18 cellular contexts compared by ENCODE assay signal in genomic region chrX:77640702-77641101, GRCh38.
A peak's percentile ranks its signal among the peaks of the same experiment; 100 is the strongest.
DNase-seq lines count a peak whose midpoint lies in the region; ATAC-seq, FAIRE-seq and TF ChIP-seq lines count a peak whose summit lies in the region.
"Had no signal": no experiment of that assay in that cellular context is flagged by ENCODE, and none has a peak within 500 bp of the region (broad histone marks: within the 10 kb centered on the region; RNA-seq: fewer than 3 reads in every experiment).

No MANE protein-coding gene starts in this region.

- no peaks in the 10 kb centered on the region for H3K4me1 ChIP-seq in CD8-positive, alpha-beta T cell (ENCODE audit: insufficient read depth, low read length)
- H3K4me1 ChIP-seq in OCI-LY3 (ENCODE audit: low read length) (peaks cover 12% of the 10 kb centered on the region), PC-9 (replicated peaks; ENCODE audit: insufficient read depth) (no peaks in the 10 kb centered on the region)

- H3K9me2 ChIP-seq in PC-9 (ENCODE audit: insufficient read depth): no peaks in the 10 kb centered on the region

- peak overlapping the region; percentile 68 for H3K27ac Mint-ChIP-seq in CD8-positive, alpha-beta T cell
- H3K27ac Mint-ChIP-seq: HFFc6, nephron had no signal

- H3K27ac ChIP-seq in CD8-positive, alpha-beta T cell (ENCODE audit: low read depth, low read length): no peak overlapping the region
- peak overlapping the region; percentile 79 for H3K27ac ChIP-seq in OCI-LY3 (ENCODE audit: low read length)
- no peak overlapping the region for H3K27ac ChIP-seq in PC-9

- DNase-seq in CD8-positive, alpha-beta T cell: no peak
- DNase-seq in GM12891 (ENCODE audit: insufficient read length, low spot score): peak; percentile 4
- no peak for DNase-seq in GF-D8 (lab: John Stamatoyannopoulos, UW)
- no peak for DNase-seq in kidney glomerular epithelial cell (lab: John Stamatoyannopoulos, UW)
- no peak for DNase-seq in NCI-H1105 treated with DMSO at 0.1 percent for 48 hours (lab: John Stamatoyannopoulos, UW)
- no peak for DNase-seq in PC-9
- DNase-seq: activated CD4-positive, alpha-beta T cell treated with anti-CD3 and anti-CD28 coated beads for 1 hour; AML-193; HFFc6; mammary epithelial cell; NCI-H1694 treated with DMSO at 0.1 percent for 48 hours; NCI-H446; SIG-M5 had no signal

- H2AFZ ChIP-seq in OCI-LY3 (ENCODE audit: low read depth, low read length) (no peak overlapping the region), PC-9 (no peak overlapping the region)

- peaks cover 4% of the 10 kb centered on the region for H3K9me3 Mint-ChIP-seq in CD8-positive, alpha-beta T cell
- H3K9me3 Mint-ChIP-seq: HFFc6 had no signal

- no peaks in the 10 kb centered on the region for H3K27me3 ChIP-seq in CD8-positive, alpha-beta T cell (ENCODE audit: insufficient read depth, low read length)
- H3K27me3 ChIP-seq in OCI-LY3 (ENCODE audit: low read depth, low read length) (no peaks in the 10 kb centered on the region), PC-9 (ENCODE audit: insufficient read depth, low read depth) (no peaks in the 10 kb centered on the region)

- H3K9me3 ChIP-seq in CD8-positive, alpha-beta T cell (ENCODE audit: low read length): no peaks in the 10 kb centered on the region
- no peaks in the 10 kb centered on the region for H3K9me3 ChIP-seq in OCI-LY3 (ENCODE audit: insufficient read depth, low read length)
- H3K9me3 ChIP-seq in PC-9 (ENCODE audit: insufficient read depth, low read depth): no peaks in the 10 kb centered on the region

- no peaks in the 10 kb centered on the region for H4K20me1 ChIP-seq in OCI-LY3 (ENCODE audit: insufficient read depth, low read length)
- H4K20me1 ChIP-seq in PC-9 (ENCODE audit: insufficient read depth): no peaks in the 10 kb centered on the region; the same call in 1 of the 2 replicates

- H3K4me1 Mint-ChIP-seq in CD8-positive, alpha-beta T cell (ENCODE audit: low read depth): peaks cover 8% of the 10 kb centered on the region
- H3K4me1 Mint-ChIP-seq: nephron had no signal

- no peak for TF ChIP-seq CTCF in CD8-positive, alpha-beta T cell (IDR thresholded peaks at IDR 0.05)
- TF ChIP-seq CTCF in OCI-LY3 (IDR thresholded peaks at IDR 0.05; ENCODE audit: low read depth, low read length) (no peak), PC-9 (conservative IDR thresholded peaks at IDR 0.05) (no peak)

- CTCF ChIA-PET in CD8-positive, alpha-beta T cell (lab: Charles Lee): no interaction called here
- CTCF ChIA-PET in PC-9 (lab: Charles Lee): no interaction called here

- H3K36me3 ChIP-seq in CD8-positive, alpha-beta T cell (ENCODE audit: insufficient read depth, low read length): no peaks in the 10 kb centered on the region
- peaks cover 47% of the 10 kb centered on the region for H3K36me3 ChIP-seq in OCI-LY3 (replicated peaks; ENCODE audit: low read depth, low read length)
- peaks cover 6% of the 10 kb centered on the region; the same call in 1 of the 2 replicates for H3K36me3 ChIP-seq in PC-9 (ENCODE audit: low read depth)

- H3K4me2 ChIP-seq in OCI-LY3 (ENCODE audit: low read length) (peak overlapping the region; percentile 55), PC-9 (no peak overlapping the region)

- H3K27me3 Mint-ChIP-seq in CD8-positive, alpha-beta T cell (ENCODE audit: low read depth): no peaks in the 10 kb centered on the region

- no peak overlapping the region for H3K9ac ChIP-seq in OCI-LY3 (ENCODE audit: low read length)

- FAIRE-seq in GM12891 (lab: Jason Lieb, UNC): no peak
- FAIRE-seq: astrocyte, colon had no signal

- no peak overlapping the region for H3K4me3 Mint-ChIP-seq in CD8-positive, alpha-beta T cell
- H3K4me3 Mint-ChIP-seq: HFFc6, nephron had no signal

- POLR2A ChIA-PET in CD8-positive, alpha-beta T cell (lab: Charles Lee): no interaction called here
- POLR2A ChIA-PET in PC-9 (lab: Charles Lee; ENCODE audit: unreplicated experiment): no interaction called here

- H3K79me2 ChIP-seq in OCI-LY3 (ENCODE audit: low read length) (peaks cover 31% of the 10 kb centered on the region), PC-9 (ENCODE audit: low read depth) (no peaks in the 10 kb centered on the region)

- peaks cover 68% of the 10 kb centered on the region for H3K36me3 Mint-ChIP-seq in CD8-positive, alpha-beta T cell

- TF ChIP-seq POLR2A in GM12891 (IDR thresholded peaks at IDR 0.05; ENCODE audit: low read depth, low read length): no peak

- H3F3A ChIP-seq in PC-9 (ENCODE audit: insufficient read depth, low read depth): no peaks in the 10 kb centered on the region

- no peak overlapping the region for H3K4me3 ChIP-seq in CD8-positive, alpha-beta T cell (ENCODE audit: low read depth, low read length)
- peak overlapping the region; percentile 47 for H3K4me3 ChIP-seq in OCI-LY3 (ENCODE audit: low read length)
- H3K4me3 ChIP-seq in PC-9: no peak overlapping the region

- intact Hi-C loops in CD8-positive, alpha-beta T cell (cut with DNase I, micrococcal nuclease): no loop called here
- intact Hi-C loops in PC-9 (cut with micrococcal nuclease; ENCODE audit: unreplicated experiment): no loop called here

- no peak for ATAC-seq in CD8-positive, alpha-beta T cell
- peak; percentile 75 for ATAC-seq in GM21529 (IDR thresholded peaks at IDR 0.05; ENCODE audit: unreplicated experiment)

- BruUV-seq in PC-9 (replicated peaks; lab: Mats Ljungman, UMichigan): no TSS peak

TF ChIP-seq in GM12891, 5 proteins besides CTCF, POLR2A, EP300 and RAD21:
- TF ChIP-seq POU2F2 (IDR thresholded peaks at IDR 0.05; ENCODE audit: low read depth, low read length) (no peak), POLR2AphosphoS5 (IDR thresholded peaks at IDR 0.05; ENCODE audit: low read depth, low read length) (no peak), TAF1 (IDR thresholded peaks at IDR 0.05; ENCODE audit: low read depth, low read length) (no peak), PAX5 (IDR thresholded peaks at IDR 0.05; ENCODE audit: insufficient read depth, low read length, severe bottlenecking) (no peak), SPI1 (IDR thresholded peaks at IDR 0.05; ENCODE audit: low read depth, low read length) (no peak)
TF ChIP-seq in GM12891: peak in this region for 0.
